In genomic region chrX:2751868-2752267, GRCh38 we compare ENCODE assay signal across 7 cellular contexts. TPM values are rescaled to one million over a fixed set of nuclear protein-coding genes. Genes with fewer than 3 reads are reported as not detected.
"Had no signal": no experiment of that assay in that cellular context is flagged by ENCODE, and none has a peak within 500 bp of the region (broad histone marks: within the 10 kb centered on the region; RNA-seq: fewer than 3 reads in every experiment).

Gene XG (plus strand): TSS chrX:2752040. CDS start chrX:2752275, 235 bp downstream.

RNA-seq across cellular contexts. Expression of gene XG, which starts in this region (rescaled TPM):
- total RNA-seq: activated CD4-positive, alpha-beta memory T cell treated with anti-CD3 and anti-CD28 coated beads for 36 hours; activated T-cell treated with anti-CD3 and anti-CD28 coated beads, Interleukin-2, amount 50 U/mL, for 4 hours; cerebellum; lung microvascular endothelial cell; occipital lobe; SJSA1 had no signal
- polyA plus RNA-seq: immature natural killer cell had no signal
